Comparison of ENCODE assay signal across 9 cellular contexts in genomic region chr1:37995773-37996379, GRCh38. TPM values are rescaled to one million over a fixed set of nuclear protein-coding genes. Genes with fewer than 3 reads are reported as not detected.
DNase-seq lines count a peak whose midpoint lies in the region; ATAC-seq and TF ChIP-seq lines count a peak whose summit lies in the region.
"Had no signal": no experiment of that assay in that cellular context is flagged by ENCODE, and none has a peak within 500 bp of the region (broad histone marks: within the 10 kb centered on the region; RNA-seq: fewer than 3 reads in every experiment).

No MANE protein-coding gene starts in this region.

- WGBS in esophagus squamous epithelium, 2 donors, result 1 to 10% methylated on average over 22 to 40 of the region's 46 CpGs

- H3K4me3 Mint-ChIP-seq in T-cell (peak overlapping the region; percentile 56 to 76 (median 68)), naive B cell (peak overlapping the region; percentile 33 to 91 (median 78))

- peaks cover 0 to 25% (median 0%) of the 10 kb centered on the region in 3 donors for H3K36me3 ChIP-seq in esophagus squamous epithelium

- H3K4me1 ChIP-seq in esophagus squamous epithelium, result peaks cover 28 to 64% (median 47%) of the 10 kb centered on the region in 3 donors

- POLR2A ChIA-PET in T-cell (lab: Charles Lee), result interaction anchor here in 1 of 2 donors (0.5 kb wide), 1 partner anchor 15 kb away, joined by 3 read pairs; no protein-coding TSS in a partner anchor

- intact Hi-C loops in esophagus squamous epithelium (cut with DNase I), result no loop called here

- no peak for TF ChIP-seq CTCF in esophagus squamous epithelium (IDR thresholded peaks at IDR 0.05)

- H3K36me3 Mint-ChIP-seq in T-cell (no peaks in the 10 kb centered on the region), naive B cell (no peaks in the 10 kb centered on the region)

- ATAC-seq in T-cell (replicated peaks in 1 of 4) (peak in 1 of 4 experiments; percentile 54), naive B cell (ENCODE audit: low read depth in 2 of 2) (peak; percentile 62 to 66), HG03108 (IDR thresholded peaks at IDR 0.05; ENCODE audit: unreplicated experiment) (no peak), HG03196 (IDR thresholded peaks at IDR 0.05; ENCODE audit: unreplicated experiment) (no peak), HG02763 (IDR thresholded peaks at IDR 0.05; ENCODE audit: unreplicated experiment) (no peak)
- ATAC-seq: A549 had no signal

- no peaks in the 10 kb centered on the region for H3K9me3 ChIP-seq in esophagus squamous epithelium
- H3K9me3 ChIP-seq: A549 had no signal

- DNase-seq in NCI-H510A (lab: John Stamatoyannopoulos, UW), result peak; percentile 65
- no peak for DNase-seq in NCI-H510A treated with DMSO at 0.1 percent for 48 hours (lab: John Stamatoyannopoulos, UW)
- DNase-seq in T-cell, result no peak
- DNase-seq in esophagus squamous epithelium (lab: John Stamatoyannopoulos, UW), result peak; percentile 32
- no peak for DNase-seq in naive B cell

- H3K9me3 Mint-ChIP-seq in T-cell (no peaks in the 10 kb centered on the region), naive B cell (no peaks in the 10 kb centered on the region)

- H3K27me3 ChIP-seq in esophagus squamous epithelium, result no peaks in the 10 kb centered on the region

- peaks cover 16 to 43% (median 42%) of the 10 kb centered on the region in 3 donors for H3K4me1 Mint-ChIP-seq in T-cell
- peaks cover 12 to 32% (median 24%) of the 10 kb centered on the region in 3 donors for H3K4me1 Mint-ChIP-seq in naive B cell

- peak overlapping the region; percentile 83 to 92 (median 90) for H3K27ac ChIP-seq in esophagus squamous epithelium
- H3K27ac ChIP-seq: A549 had no signal

- H3K4me3 ChIP-seq in esophagus squamous epithelium, result peak overlapping the region; percentile 48 to 72 (median 60)
- H3K4me3 ChIP-seq: A549 had no signal

- TF ChIP-seq POLR2A in esophagus squamous epithelium (IDR thresholded peaks at IDR 0.05), result peak in 1 of 4 donors; percentile 50

- H3K27ac Mint-ChIP-seq in T-cell, result peak overlapping the region; percentile 87 to 94
- H3K27ac Mint-ChIP-seq in naive B cell, result peak overlapping the region in 2 of 6 donors; percentile 36 to 65

- CTCF ChIA-PET in T-cell (lab: Charles Lee), result interaction anchor here in 1 of 2 donors (0.6 kb wide), 1 partner anchor 16 kb away, joined by 3 read pairs; no protein-coding TSS in a partner anchor

- H3K27me3 Mint-ChIP-seq in T-cell (no peaks in the 10 kb centered on the region), naive B cell (no peaks in the 10 kb centered on the region)

RNA-seq across cellular contexts. Expression of gene SF3A3, which starts 6.1 kb away (rescaled TPM):
- total RNA-seq in T-cell (10 to 100 TPM; 45.2 to 69.9 (median 53.0) TPM), esophagus squamous epithelium (10 to 100 TPM; 33.9 to 49.7 (median 44.4) TPM)
- 100 to 1,000 TPM in 4 of 6 donors, 10 to 100 TPM in 2; 81.3 to 109 (median 101) TPM for polyA plus RNA-seq in naive B cell (ENCODE audit: low read depth in 6 of 6)

RNA-seq across cellular contexts. Expression of gene FHL3, which starts 9.4 kb away (rescaled TPM):
- total RNA-seq in T-cell (10 to 100 TPM in 2 of 5 donors, 1 to 10 TPM in 3; 4.1 to 19.3 (median 8.1) TPM), esophagus squamous epithelium (10 to 100 TPM in 3 of 4 donors, 1 to 10 TPM in 1; 6.2 to 18.7 (median 12.4) TPM)
- 1 to 10 TPM in 5 of 6 donors, under 1 TPM in 1; 0.88 to 5.1 (median 1.8) TPM for polyA plus RNA-seq in naive B cell (ENCODE audit: low read depth in 6 of 6)

RNA-seq across cellular contexts. Expression of gene UTP11, which starts 16.7 kb away (rescaled TPM):
- 10 to 100 TPM in 3 of 5 donors, 1 to 10 TPM in 2; 8.5 to 18.3 (median 15.9) TPM for total RNA-seq in T-cell
- 10 to 100 TPM; 38.5 to 71.5 (median 54.5) TPM for total RNA-seq in esophagus squamous epithelium
- 10 to 100 TPM; 19.2 to 25.3 (median 20.9) TPM for polyA plus RNA-seq in naive B cell (ENCODE audit: low read depth in 6 of 6)

RNA-seq across cellular contexts. Expression of gene INPP5B, which starts 49.0 kb away (rescaled TPM):
- total RNA-seq in T-cell (10 to 100 TPM; 27.9 to 35.8 (median 30.9) TPM), esophagus squamous epithelium (10 to 100 TPM in 3 of 4 donors, 1 to 10 TPM in 1; 6.2 to 20.4 (median 13.7) TPM)
- polyA plus RNA-seq in naive B cell (ENCODE audit: low read depth in 6 of 6), result 10 to 100 TPM; 15.7 to 25.5 (median 22.3) TPM

RNA-seq across cellular contexts. Expression of gene POU3F1, which starts 50.7 kb away (rescaled TPM):
- total RNA-seq in T-cell (under 1 TPM; 0.28 to 0.72 (median 0.64) TPM), esophagus squamous epithelium (1 to 10 TPM; 2.1 to 4.5 (median 2.8) TPM)
- polyA plus RNA-seq in naive B cell (ENCODE audit: low read depth in 6 of 6), result 1 to 10 TPM in 1 of 6 donors, under 1 TPM in 5; 0.18 to 1.1 (median 0.34) TPM
- polyA plus RNA-seq: A549 had no signal

Comparison
In these comparisons a context has a peak if more than half of its experiments do, and no peak if none do; other contexts are left out.
1. DNase-seq: peak in NCI-H510A (single experiment) and esophagus squamous epithelium (single experiment); none in NCI-H510A treated with DMSO at 0.1 percent for 48 hours (single experiment), T-cell (0 of 34) and naive B cell (single experiment).
2. ATAC-seq: peak in naive B cell (2 of 2); none in HG03108 (single experiment), HG03196 (single experiment) and HG02763 (single experiment).